Comparison of ENCODE assay signal across 8 cellular contexts in genomic region chr1:226663327-226663704, GRCh38.
A peak's percentile ranks its signal among the peaks of the same experiment; 100 is the strongest.
DNase-seq lines count a peak whose midpoint lies in the region; ATAC-seq, FAIRE-seq and TF ChIP-seq lines count a peak whose summit lies in the region.

No MANE protein-coding gene starts in this region.

- TF ChIP-seq CTCF in OCI-LY7 (conservative IDR thresholded peaks at IDR 0.05; ENCODE audit: low read length) (no peak; the same call in 1 of the 2 replicates), pancreas (IDR thresholded peaks at IDR 0.05) (no peak), tibial nerve (IDR thresholded peaks at IDR 0.05) (no peak)

- DNase-seq in CD8-positive, alpha-beta memory T cell: no peak
- DNase-seq in OCI-LY7 (ENCODE audit: low spot score) (no peak), pancreas (no peak), tibial nerve (ENCODE audit: low spot score in 2 of 2) (no peak), hepatic stellate cell (ENCODE audit: low spot score) (no peak), 8988T (no peak), DMS153 (lab: John Stamatoyannopoulos, UW) (no peak)
- no peak for DNase-seq in effector memory CD8-positive, alpha-beta T cell

- intact Hi-C loops in OCI-LY7 (cut with micrococcal nuclease; ENCODE audit: unreplicated experiment) (no loop called here), pancreas (cut with DNase I) (no loop called here)

- no peak for TF ChIP-seq EP300 in tibial nerve (IDR thresholded peaks at IDR 0.05)

- peaks cover 54% of the 10 kb centered on the region for H3K4me1 ChIP-seq in CD8-positive, alpha-beta memory T cell (ENCODE audit: insufficient read depth, low read length)
- peaks cover 54% of the 10 kb centered on the region for H3K4me1 ChIP-seq in OCI-LY7 (ENCODE audit: insufficient read depth, low read length, poor library complexity, severe bottlenecking)
- H3K4me1 ChIP-seq in pancreas: peaks cover 8 to 52% (median 13%) of the 10 kb centered on the region in 3 donors
- peaks cover 4 to 99% (median 83%) of the 10 kb centered on the region in 4 donors for H3K4me1 ChIP-seq in tibial nerve

- BruUV-seq in OCI-LY7 (replicated peaks; lab: Mats Ljungman, UMichigan): no TSS peak

- no peaks in the 10 kb centered on the region for H4K20me1 ChIP-seq in OCI-LY7 (ENCODE audit: insufficient read depth, low read length)

- TF ChIP-seq POLR2A in tibial nerve (IDR thresholded peaks at IDR 0.05): no peak

- H3K4me1 Mint-ChIP-seq in CD8-positive, alpha-beta memory T cell: peaks cover 0 to 95% (median 94%) of the 10 kb centered on the region in 3 donors
- H3K4me1 Mint-ChIP-seq in effector memory CD8-positive, alpha-beta T cell (ENCODE audit: low read depth in 2 of 2): peaks cover 74 to 89% of the 10 kb centered on the region in 2 donors

- H3K27ac Mint-ChIP-seq in CD8-positive, alpha-beta memory T cell: peak overlapping the region in 7 of 8 donors; percentile 89 to 99 (median 98)
- peak overlapping the region; percentile 96 to 99 for H3K27ac Mint-ChIP-seq in effector memory CD8-positive, alpha-beta T cell

- H3K27me3 ChIP-seq in CD8-positive, alpha-beta memory T cell (ENCODE audit: insufficient read depth, low read length, poor library complexity, severe bottlenecking): no peaks in the 10 kb centered on the region
- H3K27me3 ChIP-seq in pancreas (no peaks in the 10 kb centered on the region), tibial nerve (no peaks in the 10 kb centered on the region)

- H3K4me2 ChIP-seq in OCI-LY7 (ENCODE audit: low read length): no peak overlapping the region; the same call in 1 of the 2 replicates

- peak overlapping the region; percentile 66 for H3K27ac ChIP-seq in CD8-positive, alpha-beta memory T cell (ENCODE audit: low read depth, low read length)
- H3K27ac ChIP-seq in OCI-LY7 (ENCODE audit: low read depth, low read length, poor library complexity, severe bottlenecking) (no peak overlapping the region), pancreas (peak overlapping the region in 3 of 4 donors; percentile 8 to 86 (median 79)), tibial nerve (peak overlapping the region in 2 of 4 donors; percentile 75 to 83)

- no peaks in the 10 kb centered on the region for H3K9me2 ChIP-seq in OCI-LY7 (ENCODE audit: insufficient read depth, low read length)

- no peak for FAIRE-seq in pancreas (lab: Jason Lieb, UNC)

- peaks cover 0 to 56% (median 2%) of the 10 kb centered on the region in 3 donors for H3K36me3 Mint-ChIP-seq in CD8-positive, alpha-beta memory T cell
- peaks cover 35% of the 10 kb centered on the region for H3K36me3 Mint-ChIP-seq in effector memory CD8-positive, alpha-beta T cell (ENCODE audit: insufficient read depth)

- peaks cover 77% of the 10 kb centered on the region; the same call in 1 of the 2 replicates for H3K79me2 ChIP-seq in OCI-LY7 (ENCODE audit: insufficient read depth, low read depth, low read length)

- H3K4me3 ChIP-seq in CD8-positive, alpha-beta memory T cell (ENCODE audit: low read length): peak overlapping the region; percentile 20
- H3K4me3 ChIP-seq in OCI-LY7 (ENCODE audit: low read depth, low read length, poor library complexity, severe bottlenecking): peak overlapping the region; percentile 55
- H3K4me3 ChIP-seq in pancreas: no peak overlapping the region
- no peak overlapping the region for H3K4me3 ChIP-seq in tibial nerve

- POLR2A ChIA-PET in CD8-positive, alpha-beta memory T cell (lab: Charles Lee): interaction anchor here (1.0 to 2.0 kb wide), 3 partner anchors 10 to 40 kb away, joined by 4 to 13 read pairs (median 13); no protein-coding TSS in a partner anchor
- POLR2A ChIA-PET in OCI-LY7 (lab: Charles Lee): interaction anchor here (1.1 to 8.9 kb wide), 7 partner anchors 9 to 163 kb away, joined by 3 to 125 read pairs (median 5); no protein-coding TSS in a partner anchor

- no peak overlapping the region for H2AFZ ChIP-seq in OCI-LY7 (ENCODE audit: low read length)

- H3K9me3 ChIP-seq in CD8-positive, alpha-beta memory T cell (ENCODE audit: low read length): no peaks in the 10 kb centered on the region
- no peaks in the 10 kb centered on the region for H3K9me3 ChIP-seq in OCI-LY7 (ENCODE audit: low read length)
- no peaks in the 10 kb centered on the region for H3K9me3 ChIP-seq in pancreas
- no peaks in the 10 kb centered on the region for H3K9me3 ChIP-seq in tibial nerve

- H3K4me3 Mint-ChIP-seq in CD8-positive, alpha-beta memory T cell: peak overlapping the region; percentile 60 to 79 (median 70)
- peak overlapping the region; percentile 76 to 79 for H3K4me3 Mint-ChIP-seq in effector memory CD8-positive, alpha-beta T cell

- CTCF ChIA-PET in CD8-positive, alpha-beta memory T cell (lab: Charles Lee): interaction anchor here (1.0 to 3.2 kb wide), 12 partner anchors 10 to 69 kb away, joined by 3 to 14 read pairs (median 4); no protein-coding TSS in a partner anchor
- CTCF ChIA-PET in OCI-LY7 (lab: Charles Lee; ENCODE audit: unreplicated experiment): interaction anchor here (0.8 to 4.7 kb wide), 4 partner anchors 10 to 77 kb away, joined by 3 to 23 read pairs (median 6); no protein-coding TSS in a partner anchor

- WGBS in pancreas, 2 donors: 88 to 93% methylated on average over 7 of the region's 7 CpGs
- WGBS in tibial nerve, 2 donors: 73 to 86% methylated on average over 7 of the region's 7 CpGs

- H3K27me3 Mint-ChIP-seq in CD8-positive, alpha-beta memory T cell: no peaks in the 10 kb centered on the region
- no peaks in the 10 kb centered on the region for H3K27me3 Mint-ChIP-seq in effector memory CD8-positive, alpha-beta T cell

- H3K36me3 ChIP-seq in CD8-positive, alpha-beta memory T cell (ENCODE audit: insufficient read depth, low read length): no peaks in the 10 kb centered on the region
- H3K36me3 ChIP-seq in OCI-LY7 (ENCODE audit: insufficient read depth, low read length): peaks cover 46% of the 10 kb centered on the region; the same call in 1 of the 2 replicates
- H3K36me3 ChIP-seq in pancreas: no peaks in the 10 kb centered on the region
- H3K36me3 ChIP-seq in tibial nerve: no peaks in the 10 kb centered on the region

- no peak for ATAC-seq in effector memory CD8-positive, alpha-beta T cell (replicated peaks)
- no peak for ATAC-seq in pancreas

- H3K9me3 Mint-ChIP-seq in CD8-positive, alpha-beta memory T cell: no peaks in the 10 kb centered on the region
- no peaks in the 10 kb centered on the region for H3K9me3 Mint-ChIP-seq in effector memory CD8-positive, alpha-beta T cell

Comparison
In these comparisons a context has a peak if more than half of its experiments do, and no peak if none do; other contexts are left out.
1. H3K4me3 ChIP-seq: peak in CD8-positive, alpha-beta memory T cell (single experiment) and OCI-LY7 (single experiment); none in pancreas (0 of 4) and tibial nerve (0 of 4).